33 cellular contexts compared by ENCODE assay signal in genomic region chr2:127427376-127428056, GRCh38. TPM values are rescaled to one million over a fixed set of nuclear protein-coding genes. Genes with fewer than 3 reads are reported as not detected.
"Had no signal": no experiment of that assay in that cellular context is flagged by ENCODE, and none has a peak within 500 bp of the region (broad histone marks: within the 10 kb centered on the region; RNA-seq: fewer than 3 reads in every experiment).

No MANE protein-coding gene starts in this region.

- DNase-seq: activated B cell treated with CpG ODN at 0.5 μM for 24 hours; activated CD4-positive, alpha-beta memory T cell treated with anti-CD3 and anti-CD28 coated beads for 36 hours; activated CD4-positive, alpha-beta T cell treated with anti-CD3 and anti-CD28 coated beads for 36 hours; activated CD4-positive, alpha-beta T cell treated with anti-CD3 and anti-CD28 coated beads, Interleukin-2, amount 10 ng/mL, durations not matched to agents 24 days and 14 days; activated CD4-positive, CD25-positive, alpha-beta regulatory T cell treated with anti-CD3 and anti-CD28 coated beads, Interleukin-2, amount 50 U/mL, for 72 hours; activated CD8-positive, alpha-beta T cell treated with anti-CD3 and anti-CD28 coated beads, Interleukin-2, amount 10 ng/mL, durations not matched to agents 7 days and 5 days; activated effector memory CD4-positive, alpha-beta T cell treated with Interleukin-2 at 50 U/mL for 16 hours; activated gamma-delta T cell treated with Interleukin-2 at 50 U/mL for 16 hours; activated naive CD4-positive, alpha-beta T cell treated with anti-CD3 and anti-CD28 coated beads, Interleukin-2, amount 50 U/mL, for 16 hours; activated naive CD4-positive, alpha-beta T cell treated with Interleukin-2 at 50 U/mL for 16 hours; activated T-cell treated with anti-CD3 and anti-CD28 coated beads, Interleukin-2, amount 50 U/mL, for 4 hours; amniotic stem cell; anterior cingulate cortex; brain microvascular endothelial cell; effector memory CD4-positive, alpha-beta T cell; endodermal cell; foreskin keratinocyte; gastrocnemius medialis; SW 1271; T-cell; T-helper 9 cell; WERI-Rb-1 had no signal

- ATAC-seq: activated CD4-positive, alpha-beta T cell treated with anti-CD3 and anti-CD28 coated beads for 36 hours; activated CD8-positive, alpha-beta T cell treated with anti-CD3 and anti-CD28 coated beads, Interleukin-2, amount 10 ng/mL, durations not matched to agents 7 days and 5 days; activated T-cell treated with anti-CD3 and anti-CD28 coated beads, Interleukin-2, amount 50 U/mL, for 4 hours; activated T-helper 17 cell treated with anti-CD3 and anti-CD28 coated beads, Interleukin-2, amount 50 U/mL, for 72 hours; foreskin keratinocyte; gastrocnemius medialis; T-cell had no signal

- H3K4me3 Mint-ChIP-seq: activated B cell treated with CpG ODN at 0.5 μM for 24 hours; activated CD4-positive, alpha-beta memory T cell treated with anti-CD3 and anti-CD28 coated beads for 36 hours; activated CD4-positive, alpha-beta T cell treated with anti-CD3 and anti-CD28 coated beads for 36 hours; activated CD4-positive, alpha-beta T cell treated with anti-CD3 and anti-CD28 coated beads, Interleukin-2, amount 10 ng/mL, durations not matched to agents 24 days and 14 days; activated CD8-positive, alpha-beta T cell treated with anti-CD3 and anti-CD28 coated beads, Interleukin-2, amount 10 ng/mL, durations not matched to agents 7 days and 5 days; activated naive CD8-positive, alpha-beta T cell; activated T-cell treated with anti-CD3 and anti-CD28 coated beads, Interleukin-2, amount 50 U/mL, for 4 hours; activated T-helper 17 cell treated with anti-CD3 and anti-CD28 coated beads, Interleukin-2, amount 50 U/mL, for 72 hours; central memory CD8-positive, alpha-beta T cell; dendritic cell treated with granulocyte-macrophage colony-stimulating factor and Interleukin-4, amounts not matched to agents 40 ng/mL and 50 ng/mL, for 4 days; endodermal cell; T-cell; T-helper 1 cell treated with Interleukin-12 subunit alpha and Interleukin-12 subunit beta and Interleukin-4 antibody, amounts not matched to agents 30 μg/mL and 1 μg/mL, for 36 hours had no signal

- H3K36me3 Mint-ChIP-seq: activated CD4-positive, alpha-beta memory T cell treated with anti-CD3 and anti-CD28 coated beads for 36 hours; activated naive CD8-positive, alpha-beta T cell; T-cell had no signal

- H3K9me3 Mint-ChIP-seq: activated B cell treated with CpG ODN at 0.5 μM for 24 hours; activated CD4-positive, alpha-beta memory T cell treated with anti-CD3 and anti-CD28 coated beads for 36 hours; activated CD4-positive, alpha-beta T cell treated with anti-CD3 and anti-CD28 coated beads, Interleukin-2, amount 10 ng/mL, durations not matched to agents 24 days and 14 days; activated T-cell treated with anti-CD3 and anti-CD28 coated beads, Interleukin-2, amount 50 U/mL, for 4 hours; activated T-helper 17 cell treated with anti-CD3 and anti-CD28 coated beads, Interleukin-2, amount 50 U/mL, for 72 hours; central memory CD8-positive, alpha-beta T cell; dendritic cell treated with granulocyte-macrophage colony-stimulating factor and Interleukin-4, amounts not matched to agents 40 ng/mL and 50 ng/mL, for 4 days; endodermal cell; T-cell; T-helper 1 cell treated with Interleukin-12 subunit alpha and Interleukin-12 subunit beta and Interleukin-4 antibody, amounts not matched to agents 30 μg/mL and 1 μg/mL, for 36 hours had no signal

- H3K27ac ChIP-seq: brain microvascular endothelial cell, coronary artery, dorsolateral prefrontal cortex, esophagus muscularis mucosa, foreskin keratinocyte, gastrocnemius medialis, WERI-Rb-1 had no signal

- H3K4me1 Mint-ChIP-seq: activated T-helper 17 cell treated with anti-CD3 and anti-CD28 coated beads, Interleukin-2, amount 50 U/mL, for 72 hours; central memory CD8-positive, alpha-beta T cell; endodermal cell had no signal

- H3K27ac Mint-ChIP-seq: activated B cell treated with CpG ODN at 0.5 μM for 24 hours; activated CD4-positive, alpha-beta memory T cell treated with anti-CD3 and anti-CD28 coated beads for 36 hours; activated CD4-positive, alpha-beta T cell treated with anti-CD3 and anti-CD28 coated beads for 36 hours; activated CD4-positive, alpha-beta T cell treated with anti-CD3 and anti-CD28 coated beads, Interleukin-2, amount 10 ng/mL, durations not matched to agents 24 days and 14 days; activated CD8-positive, alpha-beta T cell treated with anti-CD3 and anti-CD28 coated beads, Interleukin-2, amount 10 ng/mL, durations not matched to agents 7 days and 5 days; activated naive CD8-positive, alpha-beta T cell; activated T-helper 17 cell treated with anti-CD3 and anti-CD28 coated beads, Interleukin-2, amount 50 U/mL, for 72 hours; dendritic cell treated with granulocyte-macrophage colony-stimulating factor and Interleukin-4, amounts not matched to agents 40 ng/mL and 50 ng/mL, for 4 days; endodermal cell; T-cell; T-helper 1 cell treated with Interleukin-12 subunit alpha and Interleukin-12 subunit beta and Interleukin-4 antibody, amounts not matched to agents 30 μg/mL and 1 μg/mL, for 36 hours had no signal

- H3K4me3 ChIP-seq: coronary artery, dorsolateral prefrontal cortex, esophagus muscularis mucosa, gastrocnemius medialis had no signal

- H3K36me3 ChIP-seq: brain microvascular endothelial cell, gastrocnemius medialis, WERI-Rb-1 had no signal

- H3K27me3 Mint-ChIP-seq: activated B cell treated with CpG ODN at 0.5 μM for 24 hours had no signal

- H3K4me1 ChIP-seq: foreskin keratinocyte had no signal

RNA-seq across cellular contexts. Expression of gene PROC, which starts 9.3 kb away (rescaled TPM):
- total RNA-seq: activated B cell treated with CpG ODN at 0.5 μM for 24 hours; activated CD4-positive, alpha-beta memory T cell treated with anti-CD3 and anti-CD28 coated beads for 36 hours; activated CD4-positive, alpha-beta T cell treated with anti-CD3 and anti-CD28 coated beads for 36 hours; activated CD8-positive, alpha-beta T cell treated with anti-CD3 and anti-CD28 coated beads, Interleukin-2, amount 10 ng/mL, durations not matched to agents 7 days and 5 days; activated T-helper 17 cell treated with anti-CD3 and anti-CD28 coated beads, Interleukin-2, amount 50 U/mL, for 72 hours; bronchial epithelial cell; cardiac septum; esophagus muscularis mucosa; T-helper 2 cell treated with Interferon-gamma antibody and Interleukin-4, amounts not matched to agents 100 ng/mL and 5 ng/mL, for 36 hours had no signal
